8 cellular contexts compared by ENCODE assay signal in genomic region chr16:11255737-11256656, GRCh38. TPM values are rescaled to one million over a fixed set of nuclear protein-coding genes. Genes with fewer than 3 reads are reported as not detected.
A peak's percentile ranks its signal among the peaks of the same experiment; 100 is the strongest.
DNase-seq lines count a peak whose midpoint lies in the region; ATAC-seq and TF ChIP-seq lines count a peak whose summit lies in the region.

Gene SOCS1, minus strand, starts transcription at chr16:11256204. Its CDS starts 726 bp downstream, at chr16:11255478.

- H3K36me3 ChIP-seq in GM23338 (ENCODE audit: insufficient read depth) (peaks cover 21% of the 10 kb centered on the region), gastroesophageal sphincter (no peaks in the 10 kb centered on the region)

- no peaks in the 10 kb centered on the region for H3K9me2 ChIP-seq in GM23338 (ENCODE audit: insufficient read depth)

- peak; percentile 82 for DNase-seq in ELR (ENCODE audit: low read depth)
- peak; percentile 85 for DNase-seq in GM23338 (ENCODE audit: low spot score)
- peak; percentile 12 to 35 for DNase-seq in Kasumi-1 (lab: John Stamatoyannopoulos, UW)
- DNase-seq in SHP77 treated with DMSO at 0.1 percent for 48 hours (lab: John Stamatoyannopoulos, UW) = peak; percentile 34
- DNase-seq in activated gamma-delta T cell treated with anti-CD3 and anti-CD28 coated beads, Interleukin-2, amount 50 U/mL, for 16 hours (ENCODE audit: low read depth) = peak; percentile 81
- peak; percentile 31 for DNase-seq in non-pigmented ciliary epithelial cell (ENCODE audit: low read depth)

- peak within 1 kb of the TSS; percentile 91; the same call in 1 of the 2 replicates for H2AFZ ChIP-seq in GM23338

- no peaks in the 10 kb centered on the region; the same call in 2 of the 3 replicates for H3K9me3 Mint-ChIP-seq in GM23338

- H3K79me2 ChIP-seq in GM23338 (replicated peaks; ENCODE audit: insufficient read depth) = peaks cover 33% of the 10 kb centered on the region

- peak; percentile 97 to 98 for TF ChIP-seq POLR2A in gastroesophageal sphincter (IDR thresholded peaks at IDR 0.05)

- H3K36me3 Mint-ChIP-seq in GM23338 (ENCODE audit: low read depth) = peaks cover 27% of the 10 kb centered on the region

- H3K4me3 ChIP-seq in GM23338 (peak within 1 kb of the TSS; percentile 89), gastroesophageal sphincter (peak within 1 kb of the TSS; percentile 69 to 80)

- peak within 1 kb of the TSS; percentile 87 for H3K4me3 Mint-ChIP-seq in GM23338

- peaks cover 21% of the 10 kb centered on the region for H4K20me1 ChIP-seq in GM23338 (replicated peaks; ENCODE audit: insufficient read depth)

- TF ChIP-seq CTCF in GM23338 (conservative IDR thresholded peaks at IDR 0.05; ENCODE audit: low read depth in 2 of 2) (peak; percentile 48 to 60), gastroesophageal sphincter (IDR thresholded peaks at IDR 0.05) (peak; percentile 98 to 99 (median 98)), subcutaneous adipose tissue (IDR thresholded peaks at IDR 0.05; ENCODE audit: low read depth) (no peak)

- peaks cover 19% of the 10 kb centered on the region for H3K27me3 Mint-ChIP-seq in GM23338 (ENCODE audit: insufficient read depth, low read depth, poor library complexity)

- peak within 1 kb of the TSS; percentile 84 for H3K27ac ChIP-seq in GM23338 (ENCODE audit: low read depth)
- peak within 1 kb of the TSS; percentile 78 to 97 (median 91) for H3K27ac ChIP-seq in gastroesophageal sphincter

- H3K4me1 Mint-ChIP-seq in GM23338 = peaks cover 33% of the 10 kb centered on the region

- WGBS in gastroesophageal sphincter (ENCODE audit: low coverage in 1 of 2), 2 donors = 0 to 2% methylated on average over 7 to 11 of the region's 100 CpGs

- peaks cover 26% of the 10 kb centered on the region for H3K4me1 ChIP-seq in GM23338 (ENCODE audit: insufficient read depth)
- H3K4me1 ChIP-seq in gastroesophageal sphincter = peaks cover 0 to 64% (median 4%) of the 10 kb centered on the region in 3 donors

- peak within 1 kb of the TSS; percentile 98 for H3K4me2 ChIP-seq in GM23338

- TF ChIP-seq EP300 in gastroesophageal sphincter (IDR thresholded peaks at IDR 0.05) = no peak

- H3K27me3 ChIP-seq in GM23338 (ENCODE audit: insufficient read depth) (no peaks in the 10 kb centered on the region), gastroesophageal sphincter (no peaks in the 10 kb centered on the region)

- peak within 1 kb of the TSS; percentile 91 for H3K27ac Mint-ChIP-seq in GM23338

- no peaks in the 10 kb centered on the region for H3K9me3 ChIP-seq in gastroesophageal sphincter

- peaks cover 45% of the 10 kb centered on the region for H3F3A ChIP-seq in GM23338 (replicated peaks; ENCODE audit: low read depth)

- peak; percentile 53 for ATAC-seq in GM23338
- peak; percentile 85 for ATAC-seq in gastroesophageal sphincter

TF ChIP-seq in GM23338, 12 proteins besides CTCF, POLR2A, EP300 and RAD21:
- 0 out of 2 replicates have a peak, but pooled peaks have one; percentile 41 for TF ChIP-seq CREB1 (CRISPR knock-in tag; IDR thresholded peaks at IDR 0.05; ENCODE audit: low read depth)
- TF ChIP-seq EZH2phosphoT487 (IDR thresholded peaks at IDR 0.05; ENCODE audit: unreplicated experiment) = no peak
- TF ChIP-seq POLR2AphosphoS5 (IDR thresholded peaks at IDR 0.05; ENCODE audit: low read depth) = peak; percentile 83
TF ChIP-seq in GM23338: peak in this region for 2.

RNA-seq across cellular contexts. Expression of gene SOCS1, which starts in this region (rescaled TPM):
- 79.2 and 84.7 TPM in 2 replicates for total RNA-seq in GM23338 (2014; rRNA removed; shearing (Covaris generic))
- polyA plus RNA-seq in GM23338 (2016; fragmentation: Nextera tagmentation; extraction: Ambion mirVana) = 104 and 108 TPM in 2 replicates
- total RNA-seq in gastroesophageal sphincter = 10 to 100 TPM in 1 of 4 donors, 1 to 10 TPM in 3; 5.3 to 10.5 (median 6.9) TPM
- 10 to 100 TPM in 3 of 4 donors, 1 to 10 TPM in 1; 5.3 to 16.3 (median 11.1) TPM for total RNA-seq in subcutaneous adipose tissue

Comparison
In these comparisons a context has a peak if more than half of its experiments do, and no peak if none do; other contexts are left out.
1. Peak in every context shown above with its lines: DNase-seq, ATAC-seq, H3K4me3 ChIP-seq and H3K27ac ChIP-seq.
2. DNase-seq: peak in every context shown above with its lines; median percentile 85 in GM23338; 82 in ELR; 81 in activated gamma-delta T cell treated with anti-CD3 and anti-CD28 coated beads, Interleukin-2, amount 50 U/mL, for 16 hours; 34 in SHP77 treated with DMSO at 0.1 percent for 48 hours; 31 in non-pigmented ciliary epithelial cell; 24 in Kasumi-1.